ENCODE assay signal across 20 cellular contexts in the genomic region with DNA sequence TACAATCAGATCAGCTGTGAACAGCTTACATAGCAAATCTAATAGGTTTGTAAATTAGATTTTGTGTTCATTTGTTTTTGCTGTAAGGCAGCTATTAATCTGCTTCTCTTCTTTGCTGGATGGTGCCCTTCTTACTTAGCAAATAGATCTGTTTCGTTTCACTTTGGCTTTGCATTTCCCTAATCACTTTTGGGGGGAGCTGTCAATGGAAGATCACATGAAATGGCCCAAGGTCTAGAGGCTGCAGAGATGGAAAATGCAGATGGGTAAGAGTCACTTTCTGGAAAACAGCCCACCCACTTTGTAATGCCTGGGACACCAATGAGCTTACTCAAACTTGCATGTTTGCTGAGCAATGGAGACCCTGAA. TPM values are rescaled to one million over a fixed set of nuclear protein-coding genes. Genes with fewer than 3 reads are reported as not detected.
"Had no signal": no experiment of that assay in that cellular context is flagged by ENCODE, and none has a peak within 500 bp of the region (broad histone marks: within the 10 kb centered on the region; RNA-seq: fewer than 3 reads in every experiment).

No MANE protein-coding gene starts in this region.

- H3K4me1 Mint-ChIP-seq: activated CD4-positive, alpha-beta memory T cell treated with anti-CD3 and anti-CD28 coated beads, Interleukin-2, amount 10 ng/mL, durations not matched to agents 7 days and 5 days; activated CD8-positive, alpha-beta memory T cell treated with anti-CD3 and anti-CD28 coated beads, Interleukin-2, amount 10 ng/mL, durations not matched to agents 7 days and 5 days; activated naive CD8-positive, alpha-beta T cell treated with anti-CD3 and anti-CD28 coated beads for 36 hours had no signal

- H3K36me3 ChIP-seq: gastrocnemius medialis, heart left ventricle, left ventricle myocardium inferior, neural progenitor cell, transverse colon, uterus had no signal

- DNase-seq: activated CD4-positive, alpha-beta memory T cell treated with anti-CD3 and anti-CD28 coated beads, Interleukin-2, amount 10 ng/mL, durations not matched to agents 7 days and 5 days; activated CD4-positive, alpha-beta T cell treated with anti-CD3 and anti-CD28 coated beads for 48 hours; activated CD4-positive, CD25-positive, alpha-beta regulatory T cell; activated CD8-positive, alpha-beta memory T cell treated with anti-CD3 and anti-CD28 coated beads, Interleukin-2, amount 10 ng/mL, durations not matched to agents 7 days and 5 days; activated naive CD8-positive, alpha-beta T cell treated with anti-CD3 and anti-CD28 coated beads for 36 hours; gastrocnemius medialis; heart left ventricle; left ventricle myocardium inferior; naive thymus-derived CD4-positive, alpha-beta T cell; psoas muscle; right cardiac atrium; small intestine; stimulated activated CD4-positive, alpha-beta T cell treated with anti-CD3 and anti-CD28 coated beads, Interleukin-15, amount 100 ng/mL, for 24 hours; stimulated activated CD4-positive, alpha-beta T cell treated with anti-CD3 and anti-CD28 coated beads, Interleukin-2, amount 100 ng/mL, for 48 hours; T-helper 9 cell; transverse colon; uterus had no signal

- H3K4me3 Mint-ChIP-seq: activated CD4-positive, alpha-beta memory T cell treated with anti-CD3 and anti-CD28 coated beads, Interleukin-2, amount 10 ng/mL, durations not matched to agents 7 days and 5 days; activated CD8-positive, alpha-beta memory T cell treated with anti-CD3 and anti-CD28 coated beads, Interleukin-2, amount 10 ng/mL, durations not matched to agents 7 days and 5 days; activated naive CD8-positive, alpha-beta T cell treated with anti-CD3 and anti-CD28 coated beads for 36 hours; naive thymus-derived CD4-positive, alpha-beta T cell; neural progenitor cell; stimulated activated naive CD8-positive, alpha-beta T cell treated with anti-CD3 and anti-CD28 coated beads, Interleukin-15, Interleukin-2, amounts not matched to agents 100 ng/mL and 50 ng/mL, for 24 hours had no signal

- H3K4me2 ChIP-seq: neural progenitor cell had no signal

- H2AFZ ChIP-seq: neural progenitor cell had no signal

- H3K27ac Mint-ChIP-seq: activated CD4-positive, alpha-beta memory T cell treated with anti-CD3 and anti-CD28 coated beads, Interleukin-2, amount 10 ng/mL, durations not matched to agents 7 days and 5 days; activated CD8-positive, alpha-beta memory T cell treated with anti-CD3 and anti-CD28 coated beads, Interleukin-2, amount 10 ng/mL, durations not matched to agents 7 days and 5 days; activated naive CD8-positive, alpha-beta T cell treated with anti-CD3 and anti-CD28 coated beads for 36 hours; stimulated activated naive CD8-positive, alpha-beta T cell treated with anti-CD3 and anti-CD28 coated beads, Interleukin-15, Interleukin-2, amounts not matched to agents 100 ng/mL and 50 ng/mL, for 24 hours had no signal

- H3K27ac ChIP-seq: coronary artery, gastrocnemius medialis, heart left ventricle, left ventricle myocardium inferior, neural progenitor cell, psoas muscle, transverse colon, uterus had no signal

- H3K4me3 ChIP-seq: coronary artery, gastrocnemius medialis, heart left ventricle, left ventricle myocardium inferior, neural progenitor cell, psoas muscle, transverse colon, uterus had no signal

- ATAC-seq: activated CD8-positive, alpha-beta memory T cell treated with anti-CD3 and anti-CD28 coated beads, Interleukin-2, amount 10 ng/mL, durations not matched to agents 7 days and 5 days; heart left ventricle; naive thymus-derived CD4-positive, alpha-beta T cell; psoas muscle; right cardiac atrium had no signal

- H3K9me3 Mint-ChIP-seq: activated CD4-positive, alpha-beta memory T cell treated with anti-CD3 and anti-CD28 coated beads, Interleukin-2, amount 10 ng/mL, durations not matched to agents 7 days and 5 days; activated naive CD8-positive, alpha-beta T cell treated with anti-CD3 and anti-CD28 coated beads for 36 hours; neural progenitor cell; stimulated activated naive CD8-positive, alpha-beta T cell treated with anti-CD3 and anti-CD28 coated beads, Interleukin-15, Interleukin-2, amounts not matched to agents 100 ng/mL and 50 ng/mL, for 24 hours had no signal

- H3K9ac ChIP-seq: neural progenitor cell had no signal

- H3K4me1 ChIP-seq: gastrocnemius medialis, heart left ventricle, left ventricle myocardium inferior, psoas muscle, transverse colon, uterus had no signal

- H3K27me3 ChIP-seq: gastrocnemius medialis, neural progenitor cell, transverse colon, uterus had no signal

- H3K9me3 ChIP-seq: gastrocnemius medialis, heart left ventricle, left ventricle myocardium inferior, psoas muscle, transverse colon, uterus had no signal

- H3K36me3 Mint-ChIP-seq: activated CD8-positive, alpha-beta memory T cell treated with anti-CD3 and anti-CD28 coated beads, Interleukin-2, amount 10 ng/mL, durations not matched to agents 7 days and 5 days; activated naive CD8-positive, alpha-beta T cell treated with anti-CD3 and anti-CD28 coated beads for 36 hours; naive thymus-derived CD4-positive, alpha-beta T cell had no signal

RNA-seq across cellular contexts. Expression of a gene that starts 36.4 kb away (rescaled TPM):
- total RNA-seq: activated CD4-positive, alpha-beta memory T cell treated with anti-CD3 and anti-CD28 coated beads, Interleukin-2, amount 10 ng/mL, durations not matched to agents 7 days and 5 days; activated CD8-positive, alpha-beta memory T cell treated with anti-CD3 and anti-CD28 coated beads, Interleukin-2, amount 10 ng/mL, durations not matched to agents 7 days and 5 days; activated naive CD8-positive, alpha-beta T cell treated with anti-CD3 and anti-CD28 coated beads for 36 hours; gastrocnemius medialis; naive thymus-derived CD4-positive, alpha-beta T cell had no signal
- polyA plus RNA-seq: naive thymus-derived CD4-positive, alpha-beta T cell had no signal
